In the genomic region with DNA sequence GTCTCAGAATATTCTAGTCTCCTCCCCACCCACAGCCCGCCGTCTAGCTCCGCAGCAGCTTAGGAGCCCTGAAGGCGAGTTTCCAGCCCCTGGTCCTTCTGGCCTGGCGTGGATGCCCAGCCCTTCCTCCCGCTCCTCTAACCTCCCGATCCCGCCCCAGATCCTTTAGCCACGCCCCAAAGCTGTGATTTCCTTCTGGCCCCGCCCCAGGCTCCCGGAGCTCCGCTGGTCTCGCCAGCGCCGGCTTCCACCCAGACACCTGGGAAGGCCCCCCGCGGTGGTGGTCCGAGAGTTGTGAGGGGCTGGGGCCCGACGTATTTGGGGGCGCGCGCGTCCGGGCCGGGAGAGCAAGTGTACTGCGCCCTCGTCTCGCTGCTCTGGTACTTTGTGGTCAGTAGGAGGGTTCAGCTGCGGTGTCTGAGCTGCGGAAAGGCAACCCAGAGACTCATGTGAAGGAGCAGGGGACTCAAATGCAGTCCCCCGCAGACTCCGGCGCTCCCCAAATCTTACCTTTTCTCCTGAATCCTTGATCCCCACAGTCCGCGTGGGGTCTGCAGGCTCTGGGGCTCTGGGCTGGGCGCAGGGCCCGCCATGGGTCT, we compare ENCODE assay signal across 7 cellular contexts. TPM values are rescaled to one million over a fixed set of nuclear protein-coding genes. Genes with fewer than 3 reads are reported as not detected.
DNase-seq lines count a peak whose midpoint lies in the region; ATAC-seq and TF ChIP-seq lines count a peak whose summit lies in the region.

A gene (minus strand): TSS at position 114 of the 599 bp plus-strand sequence. CDS start 2,374 bp downstream, outside the sequence.

- peak within 1 kb of the TSS; percentile 70 to 87 (median 77) for H3K9ac ChIP-seq in skeletal muscle tissue (ENCODE audit: low read depth in 1 of 3, low read length in 3 of 3)

- in situ Hi-C loops in brain microvascular endothelial cell (cut with HindIII; ENCODE audit: low pct_ligation_motif_present, low sequenced_read_pairs) = no loop called here

- peak; percentile 71 for ATAC-seq in RWPE2 (ENCODE audit: low read depth)
- ATAC-seq in GM18498 (IDR thresholded peaks at IDR 0.05; ENCODE audit: unreplicated experiment) = no peak

- no peaks in the 10 kb centered on the region for H3K27me3 ChIP-seq in RWPE2 (ENCODE audit: insufficient read depth, poor library complexity, severe bottlenecking)
- no peaks in the 10 kb centered on the region for H3K27me3 ChIP-seq in brain microvascular endothelial cell (replicated peaks)
- H3K27me3 ChIP-seq in skeletal muscle tissue (ENCODE audit: control insufficient read depth in 3 of 3, insufficient read depth in 3 of 3, low read length in 3 of 3) = peaks cover 0 to 7% (median 0%) of the 10 kb centered on the region in 3 donors

- H3K4me3 ChIP-seq in RWPE2 (ENCODE audit: severe bottlenecking) (peak within 1 kb of the TSS; percentile 45), brain microvascular endothelial cell (ENCODE audit: low read depth, low read length) (peak within 1 kb of the TSS; percentile 64), iPS-18c (ENCODE audit: insufficient read depth, low read depth, low read length) (peak within 1 kb of the TSS; percentile 59), skeletal muscle tissue (ENCODE audit: low read length in 3 of 3) (peak within 1 kb of the TSS; percentile 66 to 81 (median 70))

- H3K4me1 ChIP-seq in RWPE2 (ENCODE audit: insufficient read depth, poor library complexity, severe bottlenecking) = no peaks in the 10 kb centered on the region
- H3K4me1 ChIP-seq in skeletal muscle tissue (ENCODE audit: control insufficient read depth in 3 of 3, insufficient read depth in 3 of 3, low read length in 3 of 3) = peaks cover 15 to 27% (median 20%) of the 10 kb centered on the region in 3 donors

- no peaks in the 10 kb centered on the region for H3K36me3 ChIP-seq in RWPE2 (ENCODE audit: low read depth)
- H3K36me3 ChIP-seq in brain microvascular endothelial cell (replicated peaks) = no peaks in the 10 kb centered on the region
- H3K36me3 ChIP-seq in skeletal muscle tissue (ENCODE audit: control insufficient read depth in 3 of 3, insufficient read depth in 3 of 3, low read length in 3 of 3) = no peaks in the 10 kb centered on the region

- TF ChIP-seq CTCF in RWPE2 (IDR thresholded peaks at IDR 0.05; ENCODE audit: poor library complexity, severe bottlenecking) (no peak), brain microvascular endothelial cell (IDR thresholded peaks at IDR 0.05; ENCODE audit: low read depth, low read length, missing control alignments) (no peak)

- H3K9me3 ChIP-seq in RWPE2 (ENCODE audit: severe bottlenecking) (no peaks in the 10 kb centered on the region), iPS-18c (ENCODE audit: control insufficient read depth, insufficient read depth, low read length) (no peaks in the 10 kb centered on the region), skeletal muscle tissue (ENCODE audit: control insufficient read depth in 3 of 3, low read length in 3 of 3) (no peaks in the 10 kb centered on the region)

- H3K27ac ChIP-seq in RWPE2 (ENCODE audit: poor library complexity, severe bottlenecking) = peak within 1 kb of the TSS; percentile 59
- H3K27ac ChIP-seq in brain microvascular endothelial cell = no peak within 1 kb of the TSS
- H3K27ac ChIP-seq in skeletal muscle tissue (ENCODE audit: low read depth, low read length) = no peak within 1 kb of the TSS

- peak; percentile 52 for DNase-seq in HCEC 1CT
- no peak for DNase-seq in RWPE2 (ENCODE audit: low spot score)
- DNase-seq in brain microvascular endothelial cell = peak; percentile 29
- no peak for DNase-seq in SIG-M5 treated with dmso at 0.1 percent for 504 hours (lab: John Stamatoyannopoulos, UW; ENCODE audit: unreplicated experiment)

RNA-seq across cellular contexts. Expression of the gene that starts here (rescaled TPM):
- 0.52 TPM for total RNA-seq in skeletal muscle tissue

Comparison
In these comparisons a context has a peak if more than half of its experiments do, and no peak if none do; other contexts are left out.
1. DNase-seq: peak in HCEC 1CT (single experiment) and brain microvascular endothelial cell (single experiment); none in RWPE2 (single experiment) and SIG-M5 treated with dmso at 0.1 percent for 504 hours (single experiment).
2. Peak in every context shown above with its lines, with median percentiles within 50 percentile points of each other: H3K4me3 ChIP-seq.